ENCODE assay signal across 9 cellular contexts in the genomic region with DNA sequence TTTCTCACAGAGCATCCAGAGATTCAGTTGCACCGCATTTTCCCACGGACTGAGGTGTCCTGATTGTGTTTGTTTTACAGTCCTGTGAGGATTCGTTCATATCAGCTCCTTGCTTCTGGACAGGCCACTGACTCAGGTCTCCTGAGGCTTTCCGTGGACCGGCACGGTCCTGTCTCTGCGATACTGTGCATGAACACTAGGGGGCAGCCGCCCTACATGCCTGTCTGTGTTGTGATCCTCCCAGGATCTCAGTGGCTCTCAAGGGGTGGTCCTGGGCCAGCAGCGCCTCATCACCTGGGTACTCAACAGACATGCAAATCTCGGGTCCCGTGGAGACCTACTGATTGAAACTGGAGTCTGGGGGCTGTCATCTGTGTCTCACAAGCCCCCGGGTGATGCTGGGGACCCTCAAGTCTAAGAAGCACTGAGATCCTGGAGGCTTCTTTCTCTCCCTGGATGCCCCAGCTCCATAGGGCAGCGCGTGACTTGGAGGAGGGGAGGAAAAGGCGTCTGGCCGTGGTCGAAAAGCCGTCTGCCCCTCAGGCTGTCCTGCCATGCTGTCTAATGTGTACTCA. TPM values are rescaled to one million over a fixed set of nuclear protein-coding genes. Genes with fewer than 3 reads are reported as not detected.
DNase-seq lines count a peak whose midpoint lies in the region; ATAC-seq and TF ChIP-seq lines count a peak whose summit lies in the region.
"Had no signal": no experiment of that assay in that cellular context is flagged by ENCODE, and none has a peak within 500 bp of the region (broad histone marks: within the 10 kb centered on the region; RNA-seq: fewer than 3 reads in every experiment).

No MANE protein-coding gene starts in this region.

- H3K9me3 ChIP-seq in SU-DHL-6 (ENCODE audit: insufficient read depth, low read length): no peaks in the 10 kb centered on the region

- no peaks in the 10 kb centered on the region for H3K27me3 ChIP-seq in SU-DHL-6 (ENCODE audit: low read length)

- H2AFZ ChIP-seq in SU-DHL-6 (ENCODE audit: low read depth, low read length, severe bottlenecking): no peak overlapping the region

- peaks cover 6% of the 10 kb centered on the region for H3K4me1 Mint-ChIP-seq in activated naive CD8-positive, alpha-beta T cell (ENCODE audit: low read depth)
- H3K4me1 Mint-ChIP-seq in progenitor cell of endocrine pancreas (ENCODE audit: low read depth): peaks cover 9% of the 10 kb centered on the region

- no peaks in the 10 kb centered on the region for H3K9me3 Mint-ChIP-seq in activated naive CD8-positive, alpha-beta T cell (ENCODE audit: low read depth)
- no peaks in the 10 kb centered on the region for H3K9me3 Mint-ChIP-seq in progenitor cell of endocrine pancreas (ENCODE audit: low read depth)

- H3K4me2 ChIP-seq in SU-DHL-6 (ENCODE audit: low read depth, low read length, poor library complexity, severe bottlenecking): no peak overlapping the region

- H3K27me3 Mint-ChIP-seq in activated naive CD8-positive, alpha-beta T cell: peaks cover 2% of the 10 kb centered on the region
- peaks cover 10% of the 10 kb centered on the region for H3K27me3 Mint-ChIP-seq in progenitor cell of endocrine pancreas

- no peaks in the 10 kb centered on the region for H3K9me2 ChIP-seq in SU-DHL-6 (replicated peaks; ENCODE audit: insufficient read depth, low read length)

- H3K36me3 Mint-ChIP-seq in activated naive CD8-positive, alpha-beta T cell: no peaks in the 10 kb centered on the region
- H3K36me3 Mint-ChIP-seq in progenitor cell of endocrine pancreas (ENCODE audit: insufficient read depth): no peaks in the 10 kb centered on the region

- no peaks in the 10 kb centered on the region for H4K20me1 ChIP-seq in SU-DHL-6 (ENCODE audit: low read depth, low read length)

- no peak overlapping the region for H3K9ac ChIP-seq in SU-DHL-6 (ENCODE audit: low read length)

- peak overlapping the region; percentile 41 for H3K27ac Mint-ChIP-seq in activated naive CD8-positive, alpha-beta T cell
- peak overlapping the region; percentile 45 for H3K27ac Mint-ChIP-seq in progenitor cell of endocrine pancreas

- DNase-seq in D341Med (ENCODE audit: low spot score) (peak; percentile 79), Right ventricle myocardium superior (peak; percentile 92), progenitor cell of endocrine pancreas (ENCODE audit: low spot score, unreplicated experiment) (peak; percentile 83), ureter (ENCODE audit: low spot score) (peak; percentile 89)

- no peaks in the 10 kb centered on the region for H3K36me3 ChIP-seq in SU-DHL-6 (ENCODE audit: low read length)

- TF ChIP-seq CTCF in LNCAP (IDR thresholded peaks at IDR 0.05): peak; percentile 89
- peak; percentile 80 for TF ChIP-seq CTCF in SU-DHL-6 (IDR thresholded peaks at IDR 0.05; ENCODE audit: insufficient read depth, low read length, poor library complexity, severe bottlenecking)
- peak; percentile 98 for TF ChIP-seq CTCF in progenitor cell of endocrine pancreas (IDR thresholded peaks at IDR 0.05; ENCODE audit: unreplicated experiment)

- H3K4me3 ChIP-seq in SU-DHL-6 (ENCODE audit: insufficient read depth, low read length, poor library complexity, severe bottlenecking): no peak overlapping the region

- H3K4me3 Mint-ChIP-seq in activated naive CD8-positive, alpha-beta T cell: no peak overlapping the region
- H3K4me3 Mint-ChIP-seq in progenitor cell of endocrine pancreas (ENCODE audit: low read depth): no peak overlapping the region

- H3K27ac ChIP-seq in SU-DHL-6 (ENCODE audit: low read depth, low read length): no peak overlapping the region
- H3K27ac ChIP-seq: epithelial cell of prostate had no signal

- intact Hi-C loops in Right ventricle myocardium superior (cut with DNase I): loop anchor here (2.0 to 10.0 kb wide), 3 partner anchors 144 to 334 kb away; a partner anchor contains a TSS

- H3F3A ChIP-seq in SU-DHL-6 (ENCODE audit: insufficient read depth): no peaks in the 10 kb centered on the region

- ATAC-seq in GM21515 (IDR thresholded peaks at IDR 0.05; ENCODE audit: unreplicated experiment) (peak; percentile 61), Right ventricle myocardium superior (ENCODE audit: poor library complexity) (peak; percentile 96)

- H3K79me2 ChIP-seq in SU-DHL-6 (ENCODE audit: insufficient read depth, low read length): no peaks in the 10 kb centered on the region

RNA-seq across cellular contexts. Expression of a gene that starts 28.9 kb away (rescaled TPM):
- total RNA-seq in Right ventricle myocardium superior (1.4 TPM), progenitor cell of endocrine pancreas (not detected in 2 replicates), ureter (5.9 TPM)
